14 cellular contexts compared by ENCODE assay signal in the genomic region with DNA sequence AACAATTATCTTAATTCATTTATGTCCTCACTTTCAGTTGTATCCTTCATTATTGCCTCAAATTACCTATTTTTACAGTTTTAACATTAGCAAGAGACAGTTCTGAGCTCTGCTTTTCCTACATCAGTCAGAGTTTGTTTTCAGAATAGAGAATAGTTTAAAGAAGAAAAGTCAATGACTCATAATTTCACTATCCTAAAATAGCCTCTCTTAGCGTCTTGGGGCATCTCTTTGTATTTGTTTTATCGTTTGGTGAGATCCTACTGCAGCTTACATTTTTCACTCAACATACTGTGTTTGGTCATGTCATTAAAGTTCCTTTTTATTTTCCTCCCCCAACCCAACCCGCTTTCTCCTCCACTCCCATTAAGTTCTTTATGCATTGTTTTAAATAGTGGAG. TPM values are rescaled to one million over a fixed set of nuclear protein-coding genes. Genes with fewer than 3 reads are reported as not detected.
DNase-seq lines count a peak whose midpoint lies in the region; ATAC-seq, FAIRE-seq and TF ChIP-seq lines count a peak whose summit lies in the region.
"Had no signal": no experiment of that assay in that cellular context is flagged by ENCODE, and none has a peak within 500 bp of the region (broad histone marks: within the 10 kb centered on the region; RNA-seq: fewer than 3 reads in every experiment).

No MANE protein-coding gene starts in this region.

- in situ Hi-C loops in HepG2 (cut with HindIII; ENCODE audit: extremely low pct_ligation_motif_present, low pct_unique_long_range_greater_than_20kb) = no loop called here

- H3K27me3 Mint-ChIP-seq in HFFc6 (ENCODE audit: insufficient read depth) = peaks cover 3% of the 10 kb centered on the region; the same call in 1 of the 2 replicates
- H3K27me3 Mint-ChIP-seq in activated CD4-positive, alpha-beta memory T cell treated with anti-CD3 and anti-CD28 coated beads for 36 hours = no peaks in the 10 kb centered on the region
- H3K27me3 Mint-ChIP-seq in stimulated activated naive CD8-positive, alpha-beta T cell treated with anti-CD3 and anti-CD28 coated beads, Interleukin-15, amount 100 ng/mL, for 72 hours = no peaks in the 10 kb centered on the region

- H3K27ac Mint-ChIP-seq in HFFc6 = 0 out of 2 replicates have a peak overlapping the region, but pooled peaks have one; percentile 0
- peak overlapping the region; percentile 98 for H3K27ac Mint-ChIP-seq in activated CD4-positive, alpha-beta memory T cell treated with anti-CD3 and anti-CD28 coated beads for 36 hours
- H3K27ac Mint-ChIP-seq in stimulated activated naive CD8-positive, alpha-beta T cell treated with anti-CD3 and anti-CD28 coated beads, Interleukin-15, amount 100 ng/mL, for 72 hours = peak overlapping the region in 1 of 2 donors; percentile 43

- no peaks in the 10 kb centered on the region for H3K9me3 Mint-ChIP-seq in HFFc6
- no peaks in the 10 kb centered on the region for H3K9me3 Mint-ChIP-seq in activated CD4-positive, alpha-beta memory T cell treated with anti-CD3 and anti-CD28 coated beads for 36 hours
- no peaks in the 10 kb centered on the region for H3K9me3 Mint-ChIP-seq in stimulated activated naive CD8-positive, alpha-beta T cell treated with anti-CD3 and anti-CD28 coated beads, Interleukin-15, amount 100 ng/mL, for 72 hours

- 58% methylated on average over 3 of the region's 3 CpGs for WGBS in HepG2 (ENCODE audit: low lambda C conversion rate)
- 53% methylated on average over 3 of the region's 3 CpGs for WGBS in right lobe of liver (ENCODE audit: insufficient coverage, low coverage, low lambda C conversion rate, missing lambda C conversion rate)

- TF ChIP-seq POLR2A in HepG2 (IDR thresholded peaks at IDR 0.05; ENCODE audit: insufficient read depth in 1 of 2, low read depth in 2 of 2, low read length in 2 of 2) (no peak), right lobe of liver (IDR thresholded peaks at IDR 0.05) (no peak)

- no peaks in the 10 kb centered on the region; a peak in 1 of 5 replicates for H3K27me3 ChIP-seq in HepG2 (ENCODE audit: control insufficient read depth in 1 of 2, insufficient read depth in 2 of 2, low read length in 2 of 2)
- no peaks in the 10 kb centered on the region for H3K27me3 ChIP-seq in right lobe of liver
- no peaks in the 10 kb centered on the region for H3K27me3 ChIP-seq in PC-3 (ENCODE audit: low read length)
- H3K27me3 ChIP-seq: ascending aorta, BE2C had no signal

- H3K4me2 ChIP-seq in HepG2 (ENCODE audit: low read depth, low read length) (peak overlapping the region; percentile 94; the same call in 1 of the 2 replicates), PC-3 (ENCODE audit: low read length) (no peak overlapping the region)

- H3K9ac ChIP-seq in HepG2 (ENCODE audit: insufficient read depth, low read depth, low read length) (no peak overlapping the region), PC-3 (ENCODE audit: low read length) (no peak overlapping the region)

- intact Hi-C loops in HepG2 (cut with micrococcal nuclease; ENCODE audit: unreplicated experiment) (loop anchor here (2.0 kb wide), 1 partner anchor 15 kb away; no protein-coding TSS in a partner anchor), right lobe of liver (cut with DNase I) (no loop called here), PC-3 (cut with micrococcal nuclease) (no loop called here)
- intact Hi-C loops in activated CD4-positive, alpha-beta memory T cell treated with anti-CD3 and anti-CD28 coated beads for 36 hours (cut with micrococcal nuclease) = loop anchor here (5.0 kb wide), 2 partner anchors 124 to 809 kb away; no protein-coding TSS in a partner anchor

- peaks cover 30% of the 10 kb centered on the region for H3K4me1 Mint-ChIP-seq in HFFc6 (ENCODE audit: low read depth)
- H3K4me1 Mint-ChIP-seq in activated CD4-positive, alpha-beta memory T cell treated with anti-CD3 and anti-CD28 coated beads for 36 hours (ENCODE audit: low read depth) = peaks cover 68% of the 10 kb centered on the region
- peaks cover 69% of the 10 kb centered on the region for H3K4me1 Mint-ChIP-seq in stimulated activated naive CD8-positive, alpha-beta T cell treated with anti-CD3 and anti-CD28 coated beads, Interleukin-15, amount 100 ng/mL, for 72 hours

- no peak for TF ChIP-seq EP300 in HepG2 (IDR thresholded peaks at IDR 0.05; ENCODE audit: low read depth in 2 of 2, low read length in 2 of 2)
- no peak for TF ChIP-seq EP300 in HepG2 (CRISPR knock-in tag; IDR thresholded peaks at IDR 0.05; ENCODE audit: borderline replicate concordance)

- H3K4me1 ChIP-seq in HepG2 (ENCODE audit: insufficient read depth, low read length) (peaks cover 39% of the 10 kb centered on the region), right lobe of liver (peaks cover 0 to 40% (median 6%) of the 10 kb centered on the region in 4 donors), PC-3 (ENCODE audit: insufficient read depth, low read length) (peaks cover 10% of the 10 kb centered on the region)
- H3K4me1 ChIP-seq: BE2C had no signal

- H3K4me3 Mint-ChIP-seq in HFFc6 = peak overlapping the region; percentile 3; the same call in 1 of the 2 replicates
- peak overlapping the region; percentile 61 for H3K4me3 Mint-ChIP-seq in activated CD4-positive, alpha-beta memory T cell treated with anti-CD3 and anti-CD28 coated beads for 36 hours
- peak overlapping the region; percentile 61 to 73 for H3K4me3 Mint-ChIP-seq in stimulated activated naive CD8-positive, alpha-beta T cell treated with anti-CD3 and anti-CD28 coated beads, Interleukin-15, amount 100 ng/mL, for 72 hours

- no peaks in the 10 kb centered on the region for H3K36me3 Mint-ChIP-seq in HFFc6 (ENCODE audit: low read depth)
- peaks cover 3% of the 10 kb centered on the region for H3K36me3 Mint-ChIP-seq in activated CD4-positive, alpha-beta memory T cell treated with anti-CD3 and anti-CD28 coated beads for 36 hours

- no peak for TF ChIP-seq RAD21 in HepG2 (CRISPR knock-in tag; IDR thresholded peaks at IDR 0.05)

- ATAC-seq in HepG2 = no peak
- no peak for ATAC-seq in right lobe of liver
- no peak for ATAC-seq in stimulated activated naive CD8-positive, alpha-beta T cell treated with anti-CD3 and anti-CD28 coated beads, Interleukin-15, amount 100 ng/mL, for 72 hours
- no peak for ATAC-seq in PC-3
- no peak for ATAC-seq in HG03108 (IDR thresholded peaks at IDR 0.05; ENCODE audit: unreplicated experiment)

- H3K27ac ChIP-seq in HepG2 (ENCODE audit: extremely low read length, insufficient read depth, low read length) (peak overlapping the region; percentile 83), right lobe of liver (no peak overlapping the region), PC-3 (ENCODE audit: low read length) (no peak overlapping the region)
- H3K27ac ChIP-seq: ascending aorta had no signal

- TF ChIP-seq CTCF in HepG2 (CRISPR knock-in tag; IDR thresholded peaks at IDR 0.05) = no peak
- TF ChIP-seq CTCF in right lobe of liver (IDR thresholded peaks at IDR 0.05) = no peak
- TF ChIP-seq CTCF in HFFc6 (IDR thresholded peaks at IDR 0.05) = no peak
- TF ChIP-seq CTCF in PC-3 (conservative IDR thresholded peaks at IDR 0.05; ENCODE audit: low read depth, low read length) = no peak

- H4K20me1 ChIP-seq in HepG2 (ENCODE audit: insufficient read depth, low read length) (no peaks in the 10 kb centered on the region; the same call in 1 of the 2 replicates), PC-3 (ENCODE audit: low read length) (0 out of 2 replicates have a peak, but pooled peaks cover 4% of the 10 kb centered on the region)

- no peaks in the 10 kb centered on the region for H3F3A ChIP-seq in PC-3 (ENCODE audit: low read length, unreplicated experiment)

- POLR2A ChIA-PET in HepG2 (lab: Yijun Ruan, JAX) (no interaction called here), PC-3 (lab: Charles Lee; ENCODE audit: unreplicated experiment) (no interaction called here)
- POLR2A ChIA-PET in activated CD4-positive, alpha-beta memory T cell treated with anti-CD3 and anti-CD28 coated beads for 36 hours (lab: Charles Lee) = interaction anchor here (0.7 to 1.6 kb wide), 5 partner anchors 20 to 757 kb away, joined by 3 to 8 read pairs (median 5); partner anchors contain the start of gene PMAIP1

- CTCF ChIA-PET in HepG2 (lab: Yijun Ruan, JAX; ENCODE audit: low intra/inter-chr PET ratio, low total read pairs) = no interaction called here
- CTCF ChIA-PET in activated CD4-positive, alpha-beta memory T cell treated with anti-CD3 and anti-CD28 coated beads for 36 hours (lab: Charles Lee) = interaction anchor here (0.5 to 6.9 kb wide), 5 partner anchors 10 to 240 kb away, joined by 3 to 38 read pairs (median 5); no protein-coding TSS in a partner anchor
- CTCF ChIA-PET in PC-3 (lab: Charles Lee) = no interaction called here

- peaks cover 72% of the 10 kb centered on the region for H3K79me2 ChIP-seq in HepG2 (ENCODE audit: insufficient read depth, low read length)
- peaks cover 47% of the 10 kb centered on the region for H3K79me2 ChIP-seq in PC-3 (ENCODE audit: low read length)

- peaks cover 0 to 10% of the 10 kb centered on the region in 2 experiments; a peak in 3 of 5 replicates for H3K36me3 ChIP-seq in HepG2 (replicated peaks in 1 of 2; ENCODE audit: control insufficient read depth in 1 of 2, insufficient read depth in 2 of 2, low read length in 2 of 2)
- H3K36me3 ChIP-seq in right lobe of liver = no peaks in the 10 kb centered on the region
- no peaks in the 10 kb centered on the region for H3K36me3 ChIP-seq in PC-3 (ENCODE audit: low read depth, low read length)
- H3K36me3 ChIP-seq: ascending aorta, BE2C had no signal

- H3K9me3 ChIP-seq in HepG2 (ENCODE audit: low read length) (no peaks in the 10 kb centered on the region), right lobe of liver (no peaks in the 10 kb centered on the region), PC-3 (ENCODE audit: low read length) (no peaks in the 10 kb centered on the region)
- H3K9me3 ChIP-seq: ascending aorta, BE2C had no signal

- DNase-seq in HepG2 (ENCODE audit: low spot score) = no peak
- no peak for DNase-seq in right lobe of liver
- peak; percentile 32 for DNase-seq in HFFc6
- no peak for DNase-seq in activated CD4-positive, alpha-beta memory T cell treated with anti-CD3 and anti-CD28 coated beads for 36 hours
- DNase-seq in stimulated activated naive CD8-positive, alpha-beta T cell treated with anti-CD3 and anti-CD28 coated beads, Interleukin-15, amount 100 ng/mL, for 72 hours = no peak
- DNase-seq in stimulated activated naive CD4-positive, alpha-beta T cell treated with Interleukin-2 at 50 U/mL for 16 hours (lab: John Stamatoyannopoulos, UW) = no peak
- DNase-seq in PC-3 = no peak
- DNase-seq: activated CD4-positive, alpha-beta T cell treated with anti-CD3 and anti-CD28 coated beads for 1 hour; BE2C; NCI-H446; SIG-M5 had no signal

- H2AFZ ChIP-seq in HepG2 (ENCODE audit: low read length) = no peak overlapping the region
- H2AFZ ChIP-seq in PC-3 (ENCODE audit: low read length) = no peak overlapping the region

- FAIRE-seq in HepG2 (lab: Jason Lieb, UNC) = no peak
- FAIRE-seq: endothelial cell of umbilical vein had no signal

- BruUV-seq in HepG2 (replicated peaks; lab: Mats Ljungman, UMichigan) (no TSS peak), PC-3 (replicated peaks; lab: Mats Ljungman, UMichigan) (no TSS peak)

- no peaks in the 10 kb centered on the region for H3K9me2 ChIP-seq in PC-3 (replicated peaks; ENCODE audit: low read length)

- H3K4me3 ChIP-seq in HepG2 (replicated peaks in 1 of 3; ENCODE audit: insufficient read depth in 1 of 3, low read depth in 2 of 3, low read length in 3 of 3) = peak overlapping the region in 1 of 3 experiments; percentile 12; a peak in 1 of 6 replicates
- H3K4me3 ChIP-seq in right lobe of liver = no peak overlapping the region
- H3K4me3 ChIP-seq in PC-3 (ENCODE audit: low read length) = no peak overlapping the region
- H3K4me3 ChIP-seq: ascending aorta had no signal

RNA-seq across cellular contexts. Expression of gene SEC11C, which starts 3.8 kb away (rescaled TPM):
- 211 and 297 TPM in 2 replicates for total RNA-seq in HepG2 (2016; rRNA removed; fragmentation: Illumina TruSeq; extraction: Trizol)
- 258 and 292 TPM in 2 replicates for total RNA-seq in HepG2 (2016; cell fraction: cytosol; rRNA removed; fragmentation: Illumina TruSeq; extraction: Trizol; ENCODE audit: low read depth)
- total RNA-seq in HepG2 (2016; cell fraction: insoluble cytoplasmic fraction; rRNA removed; fragmentation: Illumina TruSeq; extraction: Trizol) = 217 and 309 TPM in 2 replicates
- 238 and 248 TPM in 2 replicates for total RNA-seq in HepG2 (2016; cell fraction: membrane; rRNA removed; fragmentation: Illumina TruSeq; extraction: Trizol)
- 207 and 249 TPM in 2 replicates for total RNA-seq in HepG2 (2016; cell fraction: nucleus; rRNA removed; fragmentation: Illumina TruSeq; extraction: Trizol)
- polyA plus RNA-seq in HepG2 (2011; rRNA removed) = 59.2 and 71.9 TPM in 2 replicates
- polyA plus RNA-seq in HepG2 (2011; cell fraction: cytosol; rRNA removed) = 66.6 and 92.7 TPM in 2 replicates
- polyA plus RNA-seq in HepG2 (2011; cell fraction: nucleus; rRNA removed) = 18.0 and 26.4 TPM in 2 replicates
- 158 and 241 TPM in 2 replicates for polyA plus RNA-seq in HepG2 (2012)
- polyA plus RNA-seq in HepG2 (2016; cell fraction: cytosol; fragmentation: Illumina TruSeq; extraction: Trizol; ENCODE audit: low read depth) = 266 and 357 TPM in 2 replicates
- polyA plus RNA-seq in HepG2 (2016; cell fraction: insoluble cytoplasmic fraction; fragmentation: Illumina TruSeq; extraction: Trizol; ENCODE audit: low read depth) = 190 and 205 TPM in 2 replicates
- 188 and 231 TPM in 2 replicates for polyA plus RNA-seq in HepG2 (2016; cell fraction: membrane; fragmentation: Illumina TruSeq; extraction: Trizol; ENCODE audit: low read depth)
- polyA plus RNA-seq in HepG2 (2016; cell fraction: nucleus; fragmentation: Illumina TruSeq; extraction: Trizol; ENCODE audit: insufficient read depth, low read depth) = 302 and 338 TPM in 2 replicates
- polyA minus RNA-seq in HepG2 (2011; rRNA and poly(A)+ RNA removed; ENCODE audit: low replicate concordance) = 10.4 and 21.3 TPM in 2 replicates
- 23.8 and 24.0 TPM in 2 replicates for polyA minus RNA-seq in HepG2 (2011; cell fraction: cytosol; rRNA and poly(A)+ RNA removed)
- 25.4 and 28.5 TPM in 2 replicates for polyA minus RNA-seq in HepG2 (2011; cell fraction: nucleus; rRNA and poly(A)+ RNA removed)
- total RNA-seq in right lobe of liver = 100 to 1,000 TPM in 1 of 6 experiments, 10 to 100 TPM in 5; 46.7 to 104 (median 85.3) TPM
- total RNA-seq in HFFc6 (2021; fragmentation: NEBNext Ultra II Directional; extraction: Animal tissue kit (Norgen Biotek cat#: 25700)) = 10 to 100 TPM; 39.5 to 59.8 (median 50.8) TPM
- 100 to 1,000 TPM; 119 to 130 TPM for total RNA-seq in activated CD4-positive, alpha-beta memory T cell treated with anti-CD3 and anti-CD28 coated beads for 36 hours
- total RNA-seq in PC-3 (2014; rRNA removed) = 48.8 and 50.6 TPM in 2 replicates

Comparison
In these comparisons a context has a peak if more than half of its experiments do, and no peak if none do; other contexts are left out.
1. intact Hi-C loops: an anchor here in HepG2 (2.0 kb wide) and activated CD4-positive, alpha-beta memory T cell treated with anti-CD3 and anti-CD28 coated beads for 36 hours (5.0 kb wide); none called in right lobe of liver and PC-3.
2. H3K4me3 Mint-ChIP-seq: peak in every context shown above with its lines; median percentile 67 in stimulated activated naive CD8-positive, alpha-beta T cell treated with anti-CD3 and anti-CD28 coated beads, Interleukin-15, amount 100 ng/mL, for 72 hours; 61 in activated CD4-positive, alpha-beta memory T cell treated with anti-CD3 and anti-CD28 coated beads for 36 hours; 3 in HFFc6.